15 cellular contexts compared by ENCODE assay signal in the genomic region with DNA sequence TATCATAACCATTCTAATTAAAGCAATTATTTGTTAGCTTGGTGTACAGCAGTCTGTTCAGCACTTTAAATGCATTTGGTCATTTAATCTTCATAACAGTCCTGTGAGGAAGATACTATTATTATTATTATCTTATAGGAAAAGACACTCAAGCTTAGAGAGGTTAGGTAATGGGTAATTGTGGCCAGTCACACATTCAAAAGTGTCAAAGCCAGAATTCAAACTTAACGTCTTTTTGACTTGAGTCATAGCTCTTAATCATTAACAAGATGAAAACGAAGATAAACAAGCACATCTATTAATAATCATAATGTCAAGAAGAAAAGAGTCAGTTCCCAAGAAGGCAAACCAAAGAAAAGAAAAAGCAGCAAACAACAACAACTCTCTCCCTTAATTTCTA.
"Had no signal": no experiment of that assay in that cellular context is flagged by ENCODE, and none has a peak within 500 bp of the region (broad histone marks: within the 10 kb centered on the region; RNA-seq: fewer than 3 reads in every experiment).

No MANE protein-coding gene starts in this region.

- H3K36me3 ChIP-seq: gastrocnemius medialis, ovary had no signal

- H3K27ac Mint-ChIP-seq: activated B cell treated with CpG ODN at 0.5 μM for 24 hours; activated CD4-positive, alpha-beta T cell treated with anti-CD3 and anti-CD28 coated beads, Interleukin-2, amount 10 ng/mL, durations not matched to agents 7 days and 5 days; activated naive CD4-positive, alpha-beta T cell treated with anti-CD3 and anti-CD28 coated beads for 36 hours; stimulated activated naive CD8-positive, alpha-beta T cell treated with anti-CD3 and anti-CD28 coated beads, Interleukin-15, Interleukin-2, amounts not matched to agents 100 ng/mL and 50 ng/mL, for 24 hours had no signal

- H3K27ac ChIP-seq: coronary artery, gastrocnemius medialis, heart right ventricle, ovary had no signal

- DNase-seq: activated B cell treated with CpG ODN at 0.5 μM for 24 hours; activated CD4-positive, alpha-beta T cell treated with anti-CD3 and anti-CD28 coated beads, Interleukin-2, amount 10 ng/mL, durations not matched to agents 7 days and 5 days; activated CD8-positive, alpha-beta memory T cell treated with anti-CD3 and anti-CD28 coated beads for 24 hours; activated naive CD4-positive, alpha-beta T cell treated with anti-CD3 and anti-CD28 coated beads for 36 hours; caudate nucleus; effector CD4-positive, alpha-beta T cell; gastrocnemius medialis; heart right ventricle; kidney; ovary; stimulated activated CD4-positive, alpha-beta T cell treated with anti-CD3 and anti-CD28 coated beads, Interleukin-4, amount 100 ng/mL, for 1 hour; stimulated activated CD8-positive, alpha-beta memory T cell treated with anti-CD3 and anti-CD28 coated beads, Interleukin-4, amount 100 ng/mL, for 48 hours had no signal

- H3K4me3 ChIP-seq: coronary artery, gastrocnemius medialis, heart right ventricle, ovary had no signal

- H3K4me1 Mint-ChIP-seq: activated B cell treated with CpG ODN at 0.5 μM for 24 hours; activated CD4-positive, alpha-beta T cell treated with anti-CD3 and anti-CD28 coated beads, Interleukin-2, amount 10 ng/mL, durations not matched to agents 7 days and 5 days had no signal

- ATAC-seq: gastrocnemius medialis, heart right ventricle had no signal

- H3K27me3 ChIP-seq: gastrocnemius medialis, heart right ventricle, ovary had no signal

- H3K4me3 Mint-ChIP-seq: activated B cell treated with CpG ODN at 0.5 μM for 24 hours; activated CD4-positive, alpha-beta T cell treated with anti-CD3 and anti-CD28 coated beads, Interleukin-2, amount 10 ng/mL, durations not matched to agents 7 days and 5 days; activated naive CD4-positive, alpha-beta T cell treated with anti-CD3 and anti-CD28 coated beads for 36 hours; neural crest cell; stimulated activated naive CD8-positive, alpha-beta T cell treated with anti-CD3 and anti-CD28 coated beads, Interleukin-15, Interleukin-2, amounts not matched to agents 100 ng/mL and 50 ng/mL, for 24 hours had no signal

- H3K9me3 Mint-ChIP-seq: activated B cell treated with CpG ODN at 0.5 μM for 24 hours; activated CD4-positive, alpha-beta T cell treated with anti-CD3 and anti-CD28 coated beads, Interleukin-2, amount 10 ng/mL, durations not matched to agents 7 days and 5 days; activated naive CD4-positive, alpha-beta T cell treated with anti-CD3 and anti-CD28 coated beads for 36 hours; neural crest cell; stimulated activated naive CD8-positive, alpha-beta T cell treated with anti-CD3 and anti-CD28 coated beads, Interleukin-15, Interleukin-2, amounts not matched to agents 100 ng/mL and 50 ng/mL, for 24 hours had no signal

- H3K9me3 ChIP-seq: gastrocnemius medialis, heart right ventricle, ovary had no signal
